16 cellular contexts compared by ENCODE assay signal in the genomic region with DNA sequence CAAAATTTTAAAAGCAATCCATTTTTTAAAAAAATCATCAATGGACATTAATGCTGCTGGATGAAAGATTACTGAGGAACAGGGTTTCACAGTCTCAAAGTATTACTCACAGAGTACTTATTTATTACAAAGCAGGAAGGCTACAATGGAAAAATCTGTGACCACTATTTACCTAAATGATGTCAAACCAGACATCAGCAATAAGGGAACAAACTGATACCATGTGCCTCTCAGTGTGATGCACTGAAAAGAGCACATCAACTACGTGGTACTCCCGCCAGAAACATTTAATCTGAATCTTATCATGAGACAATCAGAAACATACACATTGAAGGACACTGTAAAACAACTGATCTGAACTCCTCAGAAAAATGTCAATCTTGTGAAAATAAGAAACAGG.
DNase-seq lines count a peak whose midpoint lies in the region; ATAC-seq and TF ChIP-seq lines count a peak whose summit lies in the region.
"Had no signal": no experiment of that assay in that cellular context is flagged by ENCODE, and none has a peak within 500 bp of the region (broad histone marks: within the 10 kb centered on the region; RNA-seq: fewer than 3 reads in every experiment).

No MANE protein-coding gene starts in this region.

- TF ChIP-seq CTCF in heart left ventricle (IDR thresholded peaks at IDR 0.05) (no peak), cardiac fibroblast (IDR thresholded peaks at IDR 0.05; ENCODE audit: low read depth, low read length) (no peak), liver (IDR thresholded peaks at IDR 0.05; ENCODE audit: low read depth, low read length, missing input control) (no peak), transverse colon (IDR thresholded peaks at IDR 0.05) (no peak)

- peaks cover 0 to 54% (median 23%) of the 10 kb centered on the region in 12 donors for H3K4me1 ChIP-seq in heart left ventricle
- H3K4me1 ChIP-seq in liver (ENCODE audit: control insufficient read depth in 4 of 4, insufficient read depth in 4 of 4, low read length in 3 of 4), result peaks cover 2 to 31% (median 14%) of the 10 kb centered on the region in 4 donors
- peaks cover 2 to 12% (median 9%) of the 10 kb centered on the region in 4 donors for H3K4me1 ChIP-seq in transverse colon

- TF ChIP-seq RAD21 in liver (IDR thresholded peaks at IDR 0.05), result no peak

- TF ChIP-seq POLR2A in heart left ventricle (IDR thresholded peaks at IDR 0.05) (no peak), transverse colon (IDR thresholded peaks at IDR 0.05) (no peak)

- H3K4me3 ChIP-seq in heart left ventricle (no peak overlapping the region), cardiac fibroblast (replicated peaks in 1 of 2; ENCODE audit: low read depth in 2 of 2, low read length in 2 of 2) (no peak overlapping the region), liver (ENCODE audit: low read depth in 1 of 3, low read length in 3 of 3) (no peak overlapping the region), transverse colon (no peak overlapping the region)
- H3K4me3 ChIP-seq: lung, SJSA1 had no signal

- no peak for TF ChIP-seq EP300 in transverse colon (IDR thresholded peaks at IDR 0.05; ENCODE audit: low read depth)

- H3K36me3 ChIP-seq in heart left ventricle, result no peaks in the 10 kb centered on the region
- H3K36me3 ChIP-seq in liver (ENCODE audit: control insufficient read depth in 4 of 4, insufficient read depth in 3 of 4, low read depth in 1 of 4, low read length in 3 of 4), result no peaks in the 10 kb centered on the region
- H3K36me3 ChIP-seq in transverse colon, result no peaks in the 10 kb centered on the region
- H3K36me3 ChIP-seq: SJSA1 had no signal

- H3K9ac ChIP-seq in liver (ENCODE audit: low read depth in 1 of 2, low read length in 2 of 2), result no peak overlapping the region

- in situ Hi-C loops in transverse colon (cut with MboI; ENCODE audit: low pct_ligation_motif_present in 1 of 4, low pct_unique_long_range_greater_than_20kb in 1 of 4, low sequenced_read_pairs in 3 of 4), result no loop called here

- H3K9me3 ChIP-seq in heart left ventricle (no peaks in the 10 kb centered on the region), liver (ENCODE audit: control insufficient read depth in 4 of 4, low read length in 3 of 4) (no peaks in the 10 kb centered on the region), transverse colon (no peaks in the 10 kb centered on the region)
- H3K9me3 ChIP-seq: SJSA1 had no signal

- WGBS in heart left ventricle, 4 donors, result 39 to 48% (median 44%) methylated on average over 2 of the region's 2 CpGs
- WGBS in liver, result 62% methylated on average over 2 of the region's 2 CpGs
- WGBS in transverse colon (ENCODE audit: low coverage in 1 of 2), 2 donors, result 66 to 81% methylated on average over 2 of the region's 2 CpGs

- intact Hi-C loops in heart left ventricle (cut with DNase I), result no loop called here
- intact Hi-C loops in Right ventricle myocardium superior (cut with DNase I), result no loop called here
- intact Hi-C loops in transverse colon (cut with DNase I; ENCODE audit: low total_unique reads), result no loop called here

- peak overlapping the region in 4 of 12 donors; percentile 6 to 48 (median 24) for H3K27ac ChIP-seq in heart left ventricle
- no peak overlapping the region for H3K27ac ChIP-seq in liver (ENCODE audit: low read depth in 1 of 2, low read length in 2 of 2)
- no peak overlapping the region for H3K27ac ChIP-seq in transverse colon
- H3K27ac ChIP-seq: SJSA1 had no signal

- DNase-seq in heart left ventricle (no peak), Right ventricle myocardium superior (no peak), cardiac fibroblast (ENCODE audit: low read depth in 2 of 2) (peak; percentile 69 to 83), transverse colon (no peak)
- DNase-seq in activated effector memory CD4-positive, alpha-beta T cell treated with Interleukin-2 at 50 U/mL for 16 hours, result no peak
- DNase-seq in effector CD4-positive, alpha-beta T cell, result no peak
- DNase-seq: activated T-cell treated with anti-CD3 and anti-CD28 coated beads for 4 hours, amygdala, Kasumi-1, NCI-H187, NCI-H82 had no signal

- H3K27me3 ChIP-seq in heart left ventricle, result no peaks in the 10 kb centered on the region
- H3K27me3 ChIP-seq in liver (ENCODE audit: control insufficient read depth in 4 of 4, insufficient read depth in 4 of 4, low read length in 3 of 4), result no peaks in the 10 kb centered on the region
- no peaks in the 10 kb centered on the region for H3K27me3 ChIP-seq in transverse colon
- H3K27me3 ChIP-seq: SJSA1 had no signal

- ATAC-seq in heart left ventricle, result peak in 3 of 4 donors; percentile 30 to 57 (median 33)
- no peak for ATAC-seq in Right ventricle myocardium superior (ENCODE audit: poor library complexity)
- no peak for ATAC-seq in GM21390 (IDR thresholded peaks at IDR 0.05; ENCODE audit: unreplicated experiment)
- ATAC-seq: WTC11 had no signal

TF ChIP-seq in liver, 16 proteins besides CTCF, POLR2A, EP300 and RAD21:
- TF ChIP-seq JUND (IDR thresholded peaks at IDR 0.05) (peak in 1 of 2 donors; percentile 53), MAX (IDR thresholded peaks at IDR 0.05) (no peak), RXRA (IDR thresholded peaks at IDR 0.05) (peak in 1 of 2 donors; percentile 52), FOXA2 (IDR thresholded peaks at IDR 0.05) (peak; percentile 56), HNF4A (conservative IDR thresholded peaks at IDR 0.05) (peak in 1 of 2 donors; percentile 26), EGR1 (IDR thresholded peaks at IDR 0.05; ENCODE audit: low read depth in 2 of 2) (peak in 1 of 2 donors; percentile 38), YY1 (IDR thresholded peaks at IDR 0.05) (no peak), NR2F2 (IDR thresholded peaks at IDR 0.05) (no peak), SP1 (IDR thresholded peaks at IDR 0.05) (peak; percentile 16), ATF3 (IDR thresholded peaks at IDR 0.05) (no peak), GABPA (IDR thresholded peaks at IDR 0.05 in 1 of 2, conservative IDR thresholded peaks at IDR 0.05 in 1 of 2) (no peak), FOXA1 (IDR thresholded peaks at IDR 0.05) (no peak), HNF4G (IDR thresholded peaks at IDR 0.05) (no peak), TAF1 (conservative IDR thresholded peaks at IDR 0.05) (no peak)
- TF ChIP-seq, protein P1, sequence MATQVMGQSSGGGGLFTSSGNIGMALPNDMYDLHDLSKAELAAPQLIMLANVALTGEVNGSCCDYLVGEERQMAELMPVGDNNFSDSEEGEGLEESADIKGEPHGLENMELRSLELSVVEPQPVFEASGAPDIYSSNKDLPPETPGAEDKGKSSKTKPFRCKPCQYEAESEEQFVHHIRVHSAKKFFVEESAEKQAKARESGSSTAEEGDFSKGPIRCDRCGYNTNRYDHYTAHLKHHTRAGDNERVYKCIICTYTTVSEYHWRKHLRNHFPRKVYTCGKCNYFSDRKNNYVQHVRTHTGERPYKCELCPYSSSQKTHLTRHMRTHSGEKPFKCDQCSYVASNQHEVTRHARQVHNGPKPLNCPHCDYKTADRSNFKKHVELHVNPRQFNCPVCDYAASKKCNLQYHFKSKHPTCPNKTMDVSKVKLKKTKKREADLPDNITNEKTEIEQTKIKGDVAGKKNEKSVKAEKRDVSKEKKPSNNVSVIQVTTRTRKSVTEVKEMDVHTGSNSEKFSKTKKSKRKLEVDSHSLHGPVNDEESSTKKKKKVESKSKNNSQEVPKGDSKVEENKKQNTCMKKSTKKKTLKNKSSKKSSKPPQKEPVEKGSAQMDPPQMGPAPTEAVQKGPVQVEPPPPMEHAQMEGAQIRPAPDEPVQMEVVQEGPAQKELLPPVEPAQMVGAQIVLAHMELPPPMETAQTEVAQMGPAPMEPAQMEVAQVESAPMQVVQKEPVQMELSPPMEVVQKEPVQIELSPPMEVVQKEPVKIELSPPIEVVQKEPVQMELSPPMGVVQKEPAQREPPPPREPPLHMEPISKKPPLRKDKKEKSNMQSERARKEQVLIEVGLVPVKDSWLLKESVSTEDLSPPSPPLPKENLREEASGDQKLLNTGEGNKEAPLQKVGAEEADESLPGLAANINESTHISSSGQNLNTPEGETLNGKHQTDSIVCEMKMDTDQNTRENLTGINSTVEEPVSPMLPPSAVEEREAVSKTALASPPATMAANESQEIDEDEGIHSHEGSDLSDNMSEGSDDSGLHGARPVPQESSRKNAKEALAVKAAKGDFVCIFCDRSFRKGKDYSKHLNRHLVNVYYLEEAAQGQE (IDR thresholded peaks at IDR 0.05), result no peak
- TF ChIP-seq, protein P2, sequence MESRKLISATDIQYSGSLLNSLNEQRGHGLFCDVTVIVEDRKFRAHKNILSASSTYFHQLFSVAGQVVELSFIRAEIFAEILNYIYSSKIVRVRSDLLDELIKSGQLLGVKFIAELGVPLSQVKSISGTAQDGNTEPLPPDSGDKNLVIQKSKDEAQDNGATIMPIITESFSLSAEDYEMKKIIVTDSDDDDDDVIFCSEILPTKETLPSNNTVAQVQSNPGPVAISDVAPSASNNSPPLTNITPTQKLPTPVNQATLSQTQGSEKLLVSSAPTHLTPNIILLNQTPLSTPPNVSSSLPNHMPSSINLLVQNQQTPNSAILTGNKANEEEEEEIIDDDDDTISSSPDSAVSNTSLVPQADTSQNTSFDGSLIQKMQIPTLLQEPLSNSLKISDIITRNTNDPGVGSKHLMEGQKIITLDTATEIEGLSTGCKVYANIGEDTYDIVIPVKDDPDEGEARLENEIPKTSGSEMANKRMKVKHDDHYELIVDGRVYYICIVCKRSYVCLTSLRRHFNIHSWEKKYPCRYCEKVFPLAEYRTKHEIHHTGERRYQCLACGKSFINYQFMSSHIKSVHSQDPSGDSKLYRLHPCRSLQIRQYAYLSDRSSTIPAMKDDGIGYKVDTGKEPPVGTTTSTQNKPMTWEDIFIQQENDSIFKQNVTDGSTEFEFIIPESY (IDR thresholded peaks at IDR 0.05), result no peak

Comparison
In these comparisons a context has a peak if more than half of its experiments do, and no peak if none do; other contexts are left out.
1. ATAC-seq: peak in heart left ventricle (3 of 4); none in Right ventricle myocardium superior (single experiment) and GM21390 (single experiment).
2. DNase-seq: peak in cardiac fibroblast (2 of 2); none in heart left ventricle (0 of 5), Right ventricle myocardium superior (single experiment), activated effector memory CD4-positive, alpha-beta T cell treated with Interleukin-2 at 50 U/mL for 16 hours (single experiment), transverse colon (single experiment) and effector CD4-positive, alpha-beta T cell (single experiment).